8 cellular contexts compared by ENCODE assay signal in genomic region chr2:174634130-174635014, GRCh38. TPM values are rescaled to one million over a fixed set of nuclear protein-coding genes. Genes with fewer than 3 reads are reported as not detected.
DNase-seq lines count a peak whose midpoint lies in the region; ATAC-seq and TF ChIP-seq lines count a peak whose summit lies in the region.

No MANE protein-coding gene starts in this region.

- no peaks in the 10 kb centered on the region for H3K27me3 Mint-ChIP-seq in CD4-positive, alpha-beta T cell
- H3K27me3 Mint-ChIP-seq in activated CD4-positive, alpha-beta T cell treated with anti-CD3 and anti-CD28 coated beads, Interleukin-2, amount 10 ng/mL, durations not matched to agents 7 days and 5 days = no peaks in the 10 kb centered on the region

- no peaks in the 10 kb centered on the region for H3K9me3 Mint-ChIP-seq in CD4-positive, alpha-beta T cell
- H3K9me3 Mint-ChIP-seq in activated CD4-positive, alpha-beta T cell treated with anti-CD3 and anti-CD28 coated beads, Interleukin-2, amount 10 ng/mL, durations not matched to agents 7 days and 5 days = peaks cover 2% of the 10 kb centered on the region

- intact Hi-C loops in CD4-positive, alpha-beta T cell (cut with DNase I, micrococcal nuclease) = loop anchor here (2.0 to 5.0 kb wide), 4 partner anchors 38 to 57 kb away; partner anchors contain the start of gene WIPF1 (in 1 of the 2)

- H3K27ac ChIP-seq in CD4-positive, alpha-beta T cell (ENCODE audit: low read depth, low read length) = peak overlapping the region; percentile 77
- H3K27ac ChIP-seq in skeletal muscle tissue (ENCODE audit: low read depth, low read length) = peak overlapping the region; percentile 67

- H3K27me3 ChIP-seq in CD4-positive, alpha-beta T cell (ENCODE audit: control insufficient read depth, insufficient read depth, low read length) = no peaks in the 10 kb centered on the region
- no peaks in the 10 kb centered on the region for H3K27me3 ChIP-seq in skeletal muscle tissue (ENCODE audit: control insufficient read depth in 3 of 3, insufficient read depth in 3 of 3, low read length in 3 of 3)

- H3K9ac ChIP-seq in skeletal muscle tissue (ENCODE audit: low read depth in 1 of 3, low read length in 3 of 3) = no peak overlapping the region

- peaks cover 49% of the 10 kb centered on the region for H3K36me3 Mint-ChIP-seq in CD4-positive, alpha-beta T cell (ENCODE audit: low read depth)
- peaks cover 50% of the 10 kb centered on the region for H3K36me3 Mint-ChIP-seq in activated CD4-positive, alpha-beta T cell treated with anti-CD3 and anti-CD28 coated beads, Interleukin-2, amount 10 ng/mL, durations not matched to agents 7 days and 5 days (ENCODE audit: low read depth)

- TF ChIP-seq CTCF in CD4-positive, alpha-beta T cell (IDR thresholded peaks at IDR 0.05) = no peak
- no peak for TF ChIP-seq CTCF in fibroblast of villous mesenchyme (IDR thresholded peaks at IDR 0.05; ENCODE audit: insufficient read depth, low read depth, low read length)

- DNase-seq in CD4-positive, alpha-beta T cell = peak in 9 of 10 experiments; percentile 11 to 48 (median 29)
- DNase-seq in activated CD4-positive, alpha-beta T cell treated with anti-CD3 and anti-CD28 coated beads, Interleukin-2, amount 10 ng/mL, durations not matched to agents 7 days and 5 days = peak; percentile 63
- DNase-seq in fibroblast of villous mesenchyme (ENCODE audit: low read depth) (peak; percentile 36), cerebellum (ENCODE audit: low spot score) (no peak), NCI-H1694 (lab: John Stamatoyannopoulos, UW) (no peak)

- H3K4me1 Mint-ChIP-seq in CD4-positive, alpha-beta T cell (ENCODE audit: low read depth) = peaks cover 68% of the 10 kb centered on the region
- H3K4me1 Mint-ChIP-seq in activated CD4-positive, alpha-beta T cell treated with anti-CD3 and anti-CD28 coated beads, Interleukin-2, amount 10 ng/mL, durations not matched to agents 7 days and 5 days = peaks cover 67% of the 10 kb centered on the region

- H3K4me3 ChIP-seq in fibroblast of villous mesenchyme (ENCODE audit: low read depth, low read length) (no peak overlapping the region), skeletal muscle tissue (ENCODE audit: low read length in 3 of 3) (peak overlapping the region in 1 of 3 donors; percentile 48)

- no peaks in the 10 kb centered on the region for H3K9me3 ChIP-seq in CD4-positive, alpha-beta T cell (ENCODE audit: control insufficient read depth, low read length)
- no peaks in the 10 kb centered on the region for H3K9me3 ChIP-seq in skeletal muscle tissue (ENCODE audit: control insufficient read depth in 3 of 3, low read length in 3 of 3)

- peak overlapping the region; percentile 95 for H3K27ac Mint-ChIP-seq in CD4-positive, alpha-beta T cell
- peak overlapping the region; percentile 96 for H3K27ac Mint-ChIP-seq in activated CD4-positive, alpha-beta T cell treated with anti-CD3 and anti-CD28 coated beads, Interleukin-2, amount 10 ng/mL, durations not matched to agents 7 days and 5 days

- peak; percentile 67 for ATAC-seq in CD4-positive, alpha-beta T cell (ENCODE audit: poor library complexity)
- ATAC-seq in GM19467 (IDR thresholded peaks at IDR 0.05; ENCODE audit: unreplicated experiment) (peak; percentile 65), HG03565 (IDR thresholded peaks at IDR 0.05; ENCODE audit: unreplicated experiment) (peak; percentile 66)

- peak overlapping the region; percentile 94 for H3K4me3 Mint-ChIP-seq in CD4-positive, alpha-beta T cell
- H3K4me3 Mint-ChIP-seq in activated CD4-positive, alpha-beta T cell treated with anti-CD3 and anti-CD28 coated beads, Interleukin-2, amount 10 ng/mL, durations not matched to agents 7 days and 5 days = peak overlapping the region; percentile 96

- CTCF ChIA-PET in CD4-positive, alpha-beta T cell (lab: Charles Lee) = interaction anchor here (0.8 to 2.3 kb wide), 7 partner anchors 8 to 56 kb away, joined by 3 to 8 read pairs (median 4); no protein-coding TSS in a partner anchor
- CTCF ChIA-PET in activated CD4-positive, alpha-beta T cell treated with anti-CD3 and anti-CD28 coated beads, Interleukin-2, amount 10 ng/mL, durations not matched to agents 7 days and 5 days (lab: Charles Lee) = interaction anchor here (0.6 to 1.7 kb wide), 11 partner anchors 13 to 161 kb away, joined by 3 to 6 read pairs (median 3); no protein-coding TSS in a partner anchor

- peaks cover 8 to 16% (median 13%) of the 10 kb centered on the region in 3 donors for H3K4me1 ChIP-seq in skeletal muscle tissue (ENCODE audit: control insufficient read depth in 3 of 3, insufficient read depth in 3 of 3, low read length in 3 of 3)

- POLR2A ChIA-PET in CD4-positive, alpha-beta T cell (lab: Charles Lee) = interaction anchor here (0.7 to 4.9 kb wide), 15 partner anchors 9 to 141 kb away, joined by 3 to 54 read pairs (median 6); partner anchors contain the start of gene WIPF1
- POLR2A ChIA-PET in activated CD4-positive, alpha-beta T cell treated with anti-CD3 and anti-CD28 coated beads, Interleukin-2, amount 10 ng/mL, durations not matched to agents 7 days and 5 days (lab: Charles Lee) = interaction anchor here (0.5 to 4.3 kb wide), 4 partner anchors 23 to 61 kb away, joined by 3 to 53 read pairs (median 4); partner anchors contain the start of gene WIPF1

- H3K36me3 ChIP-seq in skeletal muscle tissue (ENCODE audit: control insufficient read depth in 3 of 3, insufficient read depth in 3 of 3, low read length in 3 of 3) = no peaks in the 10 kb centered on the region

RNA-seq across cellular contexts. Expression of gene WIPF1, which starts 36.8 kb away (rescaled TPM):
- 100 to 1,000 TPM; 237 to 264 TPM for total RNA-seq in CD4-positive, alpha-beta T cell
- 100 to 1,000 TPM; 378 to 423 TPM for total RNA-seq in activated CD4-positive, alpha-beta T cell treated with anti-CD3 and anti-CD28 coated beads, Interleukin-2, amount 10 ng/mL, durations not matched to agents 7 days and 5 days
- total RNA-seq in fibroblast of villous mesenchyme = 13.0 and 15.1 TPM in 2 replicates
- total RNA-seq in skeletal muscle tissue = 16.2 TPM
- 10.1 TPM for total RNA-seq in cerebellum

Comparison
In these comparisons a context has a peak if more than half of its experiments do, and no peak if none do; other contexts are left out.
1. DNase-seq: peak in CD4-positive, alpha-beta T cell (9 of 10), activated CD4-positive, alpha-beta T cell treated with anti-CD3 and anti-CD28 coated beads, Interleukin-2, amount 10 ng/mL, durations not matched to agents 7 days and 5 days (single experiment) and fibroblast of villous mesenchyme (single experiment); none in cerebellum (single experiment) and NCI-H1694 (single experiment).
2. RNA of gene WIPF1, which starts 36.8 kb away (total RNA-seq): 378 to 423 TPM in activated CD4-positive, alpha-beta T cell treated with anti-CD3 and anti-CD28 coated beads, Interleukin-2, amount 10 ng/mL, durations not matched to agents 7 days and 5 days and 237 to 264 TPM in CD4-positive, alpha-beta T cell; 16.2 TPM in skeletal muscle tissue (single experiment), 13.0 to 15.1 TPM in fibroblast of villous mesenchyme and 10.1 TPM in cerebellum (single experiment); every median in the first group is over 10 times any median in the second.
3. Peak in every context shown above with its lines, with median percentiles within 50 percentile points of each other: ATAC-seq.